In genomic region chr16:66844342-66845079, GRCh38 we compare ENCODE assay signal across 9 cellular contexts. TPM values are rescaled to one million over a fixed set of nuclear protein-coding genes. Genes with fewer than 3 reads are reported as not detected.
DNase-seq lines count a peak whose midpoint lies in the region; ATAC-seq and TF ChIP-seq lines count a peak whose summit lies in the region.
"Had no signal": no experiment of that assay in that cellular context is flagged by ENCODE, and none has a peak within 500 bp of the region (broad histone marks: within the 10 kb centered on the region; RNA-seq: fewer than 3 reads in every experiment).

Gene CA7 (plus strand): TSS chr16:66844414. CDS start chr16:66844488, 74 bp downstream.

- no peaks in the 10 kb centered on the region for H3K9me3 Mint-ChIP-seq in activated CD4-positive, alpha-beta T cell treated with anti-CD3 and anti-CD28 coated beads for 36 hours (ENCODE audit: low read depth)
- H3K9me3 Mint-ChIP-seq in chondrocyte (ENCODE audit: low read depth), result no peaks in the 10 kb centered on the region

- H3K27ac ChIP-seq in right lobe of liver (no peak within 1 kb of the TSS), suprapubic skin (no peak within 1 kb of the TSS)

- H3K9me3 ChIP-seq in right lobe of liver, result no peaks in the 10 kb centered on the region
- no peaks in the 10 kb centered on the region for H3K9me3 ChIP-seq in suprapubic skin

- no peaks in the 10 kb centered on the region for H3K36me3 ChIP-seq in right lobe of liver
- H3K36me3 ChIP-seq in suprapubic skin, result no peaks in the 10 kb centered on the region

- CTCF ChIA-PET in activated CD4-positive, alpha-beta T cell treated with anti-CD3 and anti-CD28 coated beads for 36 hours (lab: Charles Lee), result interaction anchor here (0.6 to 4.1 kb wide), 5 partner anchors 9 to 101 kb away, joined by 3 to 30 read pairs (median 4); partner anchors contain the start of genes NAE1 and PDP2

- POLR2A ChIA-PET in activated CD4-positive, alpha-beta T cell treated with anti-CD3 and anti-CD28 coated beads for 36 hours (lab: Charles Lee), result no interaction called here

- intact Hi-C loops in activated CD4-positive, alpha-beta T cell treated with anti-CD3 and anti-CD28 coated beads for 36 hours (cut with DNase I, micrococcal nuclease), result no loop called here
- intact Hi-C loops in right lobe of liver (cut with DNase I), result no loop called here

- H3K4me1 Mint-ChIP-seq in activated CD4-positive, alpha-beta T cell treated with anti-CD3 and anti-CD28 coated beads for 36 hours, result peaks cover 7% of the 10 kb centered on the region
- peaks cover 25% of the 10 kb centered on the region for H3K4me1 Mint-ChIP-seq in chondrocyte (ENCODE audit: low read depth)

- H3K27me3 ChIP-seq in right lobe of liver, result peaks cover 4 to 6% of the 10 kb centered on the region in 2 donors
- peaks cover 36% of the 10 kb centered on the region for H3K27me3 ChIP-seq in suprapubic skin

- H3K36me3 Mint-ChIP-seq in activated CD4-positive, alpha-beta T cell treated with anti-CD3 and anti-CD28 coated beads for 36 hours (ENCODE audit: low read depth), result no peaks in the 10 kb centered on the region
- peaks cover 6% of the 10 kb centered on the region for H3K36me3 Mint-ChIP-seq in chondrocyte (ENCODE audit: low read depth)

- peak within 1 kb of the TSS; percentile 31 for H3K4me3 Mint-ChIP-seq in activated CD4-positive, alpha-beta T cell treated with anti-CD3 and anti-CD28 coated beads for 36 hours
- H3K4me3 Mint-ChIP-seq in chondrocyte (ENCODE audit: unreplicated experiment), result peak within 1 kb of the TSS; percentile 65

- ATAC-seq in activated CD4-positive, alpha-beta T cell treated with anti-CD3 and anti-CD28 coated beads for 36 hours, result peak; percentile 33
- peak in 3 of 4 donors; percentile 28 to 35 (median 33) for ATAC-seq in right lobe of liver
- no peak for ATAC-seq in GM19397 (IDR thresholded peaks at IDR 0.05; ENCODE audit: unreplicated experiment)

- H3K4me3 ChIP-seq in right lobe of liver (peak within 1 kb of the TSS; percentile 16 to 39 (median 25)), suprapubic skin (peak within 1 kb of the TSS; percentile 55)

- H3K27ac Mint-ChIP-seq in activated CD4-positive, alpha-beta T cell treated with anti-CD3 and anti-CD28 coated beads for 36 hours, result no peak within 1 kb of the TSS
- H3K27ac Mint-ChIP-seq in chondrocyte (ENCODE audit: unreplicated experiment), result no peak within 1 kb of the TSS

- WGBS in right lobe of liver (ENCODE audit: insufficient coverage, low coverage, low lambda C conversion rate, missing lambda C conversion rate), result 3% methylated on average over 6 of the region's 79 CpGs
- no CpG with 5 or more reads among the region's 79 CpGs for WGBS in suprapubic skin

- TF ChIP-seq CTCF in chondrocyte (IDR thresholded peaks at IDR 0.05) (no peak), right lobe of liver (IDR thresholded peaks at IDR 0.05) (no peak), suprapubic skin (IDR thresholded peaks at IDR 0.05) (no peak)

- TF ChIP-seq EP300 in suprapubic skin (IDR thresholded peaks at IDR 0.05), result no peak

- DNase-seq in activated CD4-positive, alpha-beta T cell treated with anti-CD3 and anti-CD28 coated beads for 36 hours, result no peak
- DNase-seq in activated CD4-positive, alpha-beta T cell treated with anti-CD3 and anti-CD28 coated beads, Interleukin-2, amount 50 U/mL, for 48 hours, result no peak
- DNase-seq in chondrocyte (ENCODE audit: low spot score) (no peak), right lobe of liver (no peak), suprapubic skin (ENCODE audit: low spot score in 2 of 2) (peak in 1 of 2 donors; percentile 74), NCI-H2196 (lab: John Stamatoyannopoulos, UW; ENCODE audit: unreplicated experiment) (no peak), COLO668 (lab: John Stamatoyannopoulos, UW; ENCODE audit: unreplicated experiment) (no peak)
- DNase-seq: DND-41 had no signal

- TF ChIP-seq POLR2A in right lobe of liver (IDR thresholded peaks at IDR 0.05) (no peak), suprapubic skin (IDR thresholded peaks at IDR 0.05) (no peak)

- H3K4me1 ChIP-seq in right lobe of liver (peaks cover 0 to 10% (median 0%) of the 10 kb centered on the region in 4 donors), suprapubic skin (peaks cover 14% of the 10 kb centered on the region)

- H3K27me3 Mint-ChIP-seq in activated CD4-positive, alpha-beta T cell treated with anti-CD3 and anti-CD28 coated beads for 36 hours, result peaks cover 37% of the 10 kb centered on the region
- H3K27me3 Mint-ChIP-seq in chondrocyte (ENCODE audit: low read depth), result peaks cover 25% of the 10 kb centered on the region

RNA-seq across cellular contexts. Expression of gene CA7, which starts in this region (rescaled TPM):
- total RNA-seq in activated CD4-positive, alpha-beta T cell treated with anti-CD3 and anti-CD28 coated beads for 36 hours, result under 1 TPM in 1 of 2 experiments, not detected in 1; 0.16 TPM
- not detected in 3 replicates for total RNA-seq in chondrocyte
- not detected for total RNA-seq in right lobe of liver
- not detected for total RNA-seq in suprapubic skin

Comparison
In these comparisons a context has a peak if more than half of its experiments do, and no peak if none do; other contexts are left out.
1. Peak in ATAC-seq in activated CD4-positive, alpha-beta T cell treated with anti-CD3 and anti-CD28 coated beads for 36 hours; RNA of the gene not detected or under 1 TPM.
2. Peak in ATAC-seq and H3K4me3 ChIP-seq in right lobe of liver; RNA of the gene not detected or under 1 TPM.